7 cellular contexts compared by ENCODE assay signal in genomic region chr11:64759131-64759721, GRCh38. TPM values are rescaled to one million over a fixed set of nuclear protein-coding genes. Genes with fewer than 3 reads are reported as not detected.
DNase-seq lines count a peak whose midpoint lies in the region; ATAC-seq and TF ChIP-seq lines count a peak whose summit lies in the region.
"Had no signal": no experiment of that assay in that cellular context is flagged by ENCODE, and none has a peak within 500 bp of the region (broad histone marks: within the 10 kb centered on the region; RNA-seq: fewer than 3 reads in every experiment).

No MANE protein-coding gene starts in this region.

- H3K9me3 ChIP-seq in vagina = no peaks in the 10 kb centered on the region

- H3K27ac Mint-ChIP-seq in activated naive CD8-positive, alpha-beta T cell treated with anti-CD3 and anti-CD28 coated beads, Interleukin-2, amount 10 ng/mL, durations not matched to agents 7 days and 5 days = peak overlapping the region; percentile 88
- no peak overlapping the region for H3K27ac Mint-ChIP-seq in activated naive CD8-positive, alpha-beta T cell treated with anti-CD3 and anti-CD28 coated beads, Interleukin-2, amount 50 U/mL, for 24 hours

- peaks cover 44% of the 10 kb centered on the region for H3K4me1 ChIP-seq in vagina

- peak overlapping the region; percentile 58 for H3K27ac ChIP-seq in vagina

- no peak for TF ChIP-seq CTCF in vagina (IDR thresholded peaks at IDR 0.05)

- H3K4me1 Mint-ChIP-seq in activated naive CD8-positive, alpha-beta T cell treated with anti-CD3 and anti-CD28 coated beads, Interleukin-2, amount 10 ng/mL, durations not matched to agents 7 days and 5 days = peaks cover 44% of the 10 kb centered on the region
- peaks cover 39% of the 10 kb centered on the region for H3K4me1 Mint-ChIP-seq in activated naive CD8-positive, alpha-beta T cell treated with anti-CD3 and anti-CD28 coated beads, Interleukin-2, amount 50 U/mL, for 24 hours

- peak; percentile 32 for DNase-seq in activated naive CD8-positive, alpha-beta T cell treated with anti-CD3 and anti-CD28 coated beads, Interleukin-2, amount 10 ng/mL, durations not matched to agents 7 days and 5 days
- DNase-seq in activated naive CD8-positive, alpha-beta T cell treated with anti-CD3 and anti-CD28 coated beads, Interleukin-2, amount 50 U/mL, for 24 hours = no peak
- DNase-seq in mesenteric fat pad (ENCODE audit: low spot score) = peak; percentile 80
- no peak for DNase-seq in vagina (ENCODE audit: extremely low spot score in 2 of 2)
- no peak for DNase-seq in NCI-H1105 treated with DMSO at 0.1 percent for 48 hours (lab: John Stamatoyannopoulos, UW)

- peaks cover 0 to 23% of the 10 kb centered on the region in 2 donors for H3K36me3 ChIP-seq in vagina

- H3K36me3 Mint-ChIP-seq in activated naive CD8-positive, alpha-beta T cell treated with anti-CD3 and anti-CD28 coated beads, Interleukin-2, amount 10 ng/mL, durations not matched to agents 7 days and 5 days = peaks cover 12% of the 10 kb centered on the region
- peaks cover 21% of the 10 kb centered on the region for H3K36me3 Mint-ChIP-seq in activated naive CD8-positive, alpha-beta T cell treated with anti-CD3 and anti-CD28 coated beads, Interleukin-2, amount 50 U/mL, for 24 hours (ENCODE audit: low read depth)

- TF ChIP-seq POLR2A in vagina (IDR thresholded peaks at IDR 0.05) = no peak

- intact Hi-C loops in vagina (cut with DNase I) = no loop called here

- POLR2A ChIA-PET in activated naive CD8-positive, alpha-beta T cell treated with anti-CD3 and anti-CD28 coated beads, Interleukin-2, amount 10 ng/mL, durations not matched to agents 7 days and 5 days (lab: Charles Lee) = interaction anchor here (10.4 to 14.2 kb wide), 2 partner anchors 14 to 16 kb away, joined by 157 to 278 read pairs; partner anchors contain the start of genes RASGRP2 and SF1

- H3K27me3 ChIP-seq in vagina = no peaks in the 10 kb centered on the region

- ATAC-seq in activated naive CD8-positive, alpha-beta T cell treated with anti-CD3 and anti-CD28 coated beads, Interleukin-2, amount 10 ng/mL, durations not matched to agents 7 days and 5 days (ENCODE audit: low read depth) = no peak
- no peak for ATAC-seq in activated naive CD8-positive, alpha-beta T cell treated with anti-CD3 and anti-CD28 coated beads, Interleukin-2, amount 50 U/mL, for 24 hours
- no peak for ATAC-seq in activated CD4-positive, CD25-positive, alpha-beta regulatory T cell treated with anti-CD3 and anti-CD28 coated beads, Interleukin-2, amount 50 U/mL, for 24 hours

- H3K4me3 ChIP-seq in vagina = peak overlapping the region; percentile 19 to 36

- H3K9me3 Mint-ChIP-seq in activated naive CD8-positive, alpha-beta T cell treated with anti-CD3 and anti-CD28 coated beads, Interleukin-2, amount 10 ng/mL, durations not matched to agents 7 days and 5 days = no peaks in the 10 kb centered on the region
- H3K9me3 Mint-ChIP-seq in activated naive CD8-positive, alpha-beta T cell treated with anti-CD3 and anti-CD28 coated beads, Interleukin-2, amount 50 U/mL, for 24 hours = no peaks in the 10 kb centered on the region

- no peak overlapping the region for H3K4me3 Mint-ChIP-seq in activated naive CD8-positive, alpha-beta T cell treated with anti-CD3 and anti-CD28 coated beads, Interleukin-2, amount 10 ng/mL, durations not matched to agents 7 days and 5 days
- no peak overlapping the region for H3K4me3 Mint-ChIP-seq in activated naive CD8-positive, alpha-beta T cell treated with anti-CD3 and anti-CD28 coated beads, Interleukin-2, amount 50 U/mL, for 24 hours

- no peaks in the 10 kb centered on the region for H3K27me3 Mint-ChIP-seq in activated naive CD8-positive, alpha-beta T cell treated with anti-CD3 and anti-CD28 coated beads, Interleukin-2, amount 10 ng/mL, durations not matched to agents 7 days and 5 days
- H3K27me3 Mint-ChIP-seq in activated naive CD8-positive, alpha-beta T cell treated with anti-CD3 and anti-CD28 coated beads, Interleukin-2, amount 50 U/mL, for 24 hours = no peaks in the 10 kb centered on the region

RNA-seq across cellular contexts. Expression of gene PYGM, which starts 0.5 kb away (rescaled TPM):
- 1 to 10 TPM; 3.8 to 7.2 TPM for total RNA-seq in activated naive CD8-positive, alpha-beta T cell treated with anti-CD3 and anti-CD28 coated beads, Interleukin-2, amount 10 ng/mL, durations not matched to agents 7 days and 5 days
- total RNA-seq in mesenteric fat pad (1.8 TPM), vagina (0.98 TPM)

RNA-seq across cellular contexts. Expression of gene RASGRP2, which starts 15.3 kb away (rescaled TPM):
- total RNA-seq in activated naive CD8-positive, alpha-beta T cell treated with anti-CD3 and anti-CD28 coated beads, Interleukin-2, amount 10 ng/mL, durations not matched to agents 7 days and 5 days = 100 to 1,000 TPM; 159 to 162 TPM
- total RNA-seq in mesenteric fat pad (22.0 TPM), vagina (27.5 TPM)

RNA-seq across cellular contexts. Expression of gene SF1, which starts 19.1 kb away (rescaled TPM):
- total RNA-seq in activated naive CD8-positive, alpha-beta T cell treated with anti-CD3 and anti-CD28 coated beads, Interleukin-2, amount 10 ng/mL, durations not matched to agents 7 days and 5 days = 100 to 1,000 TPM; 519 to 524 TPM
- total RNA-seq in mesenteric fat pad (302 TPM), vagina (278 TPM)

RNA-seq across cellular contexts. Expression of gene NRXN2, which starts 36.2 kb away (rescaled TPM):
- total RNA-seq in activated naive CD8-positive, alpha-beta T cell treated with anti-CD3 and anti-CD28 coated beads, Interleukin-2, amount 10 ng/mL, durations not matched to agents 7 days and 5 days = under 1 TPM in 1 of 2 experiments, not detected in 1; 0.36 TPM
- total RNA-seq in mesenteric fat pad (8.8 TPM), vagina (16.9 TPM)
- total RNA-seq: M059J had no signal

RNA-seq across cellular contexts. Expression of gene MAP4K2, which starts 43.8 kb away (rescaled TPM):
- 10 to 100 TPM; 92.0 to 96.2 TPM for total RNA-seq in activated naive CD8-positive, alpha-beta T cell treated with anti-CD3 and anti-CD28 coated beads, Interleukin-2, amount 10 ng/mL, durations not matched to agents 7 days and 5 days
- total RNA-seq in mesenteric fat pad (18.2 TPM), vagina (20.6 TPM)

Comparison
In these comparisons a context has a peak if more than half of its experiments do, and no peak if none do; other contexts are left out.
1. DNase-seq: peak in activated naive CD8-positive, alpha-beta T cell treated with anti-CD3 and anti-CD28 coated beads, Interleukin-2, amount 10 ng/mL, durations not matched to agents 7 days and 5 days (single experiment) and mesenteric fat pad (single experiment); none in activated naive CD8-positive, alpha-beta T cell treated with anti-CD3 and anti-CD28 coated beads, Interleukin-2, amount 50 U/mL, for 24 hours (single experiment), vagina (0 of 2) and NCI-H1105 treated with DMSO at 0.1 percent for 48 hours (single experiment).